ENCODE assay signal across 12 cellular contexts in the genomic region with DNA sequence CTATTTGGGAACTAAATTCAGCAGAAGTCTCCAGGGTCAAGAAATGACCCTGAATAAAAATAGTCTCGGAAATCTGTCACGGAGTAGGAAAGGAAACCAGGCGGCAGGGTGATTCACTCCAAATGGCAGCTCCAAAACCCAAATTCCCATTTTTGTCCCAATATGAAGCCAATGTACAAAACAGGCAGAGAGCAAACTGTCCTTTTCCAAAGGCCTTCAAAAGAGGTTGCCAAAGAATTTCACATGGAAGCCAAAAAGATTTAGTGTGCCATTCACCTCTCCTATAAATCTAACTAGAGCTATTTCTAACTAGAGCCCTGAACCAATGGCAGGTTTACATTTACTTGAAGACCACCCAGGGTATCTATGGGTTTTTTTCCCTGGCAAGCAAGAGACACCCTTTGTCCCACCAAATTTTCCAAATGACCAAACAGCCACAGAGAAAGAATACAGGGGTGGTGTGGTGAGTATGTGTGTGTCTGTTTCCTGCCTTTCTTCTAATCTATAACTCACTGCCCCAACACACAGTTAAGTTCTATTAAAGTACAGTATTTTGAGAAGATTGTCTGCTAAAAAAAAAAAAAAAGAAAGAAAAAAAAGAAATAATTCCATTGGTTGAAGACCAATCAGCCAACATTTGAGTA. TPM values are rescaled to one million over a fixed set of nuclear protein-coding genes. Genes with fewer than 3 reads are reported as not detected.
DNase-seq lines count a peak whose midpoint lies in the region; ATAC-seq, FAIRE-seq and TF ChIP-seq lines count a peak whose summit lies in the region.
"Had no signal": no experiment of that assay in that cellular context is flagged by ENCODE, and none has a peak within 500 bp of the region (broad histone marks: within the 10 kb centered on the region; RNA-seq: fewer than 3 reads in every experiment).

No MANE protein-coding gene starts in this region.

- H3K27ac ChIP-seq in astrocyte (ENCODE audit: low read depth, low read length) (no peak overlapping the region), pancreas (peak overlapping the region in 2 of 4 donors; percentile 31 to 34), uterus (peak overlapping the region; percentile 64 to 67), dorsolateral prefrontal cortex (peak overlapping the region in 21 of 59 donors; percentile 7 to 69 (median 40))

- H4K20me1 ChIP-seq in astrocyte (ENCODE audit: insufficient read depth, low read length): no peaks in the 10 kb centered on the region

- H3K9me3 ChIP-seq in astrocyte (ENCODE audit: insufficient read depth, low read depth, low read length) (no peaks in the 10 kb centered on the region), pancreas (no peaks in the 10 kb centered on the region), uterus (no peaks in the 10 kb centered on the region)
- H3K9me3 ChIP-seq: ovary had no signal

- ATAC-seq in Right ventricle myocardium superior (ENCODE audit: poor library complexity) (peak; percentile 78), pancreas (peak; percentile 39 to 70 (median 46))
- ATAC-seq in stimulated activated memory B cell treated with anti-CD40 and anti-IgM and Interleukin-4, amounts not matched to agents 10 μg/mL and 1 μg/mL and 100 μg/mL, for 72 hours: no peak
- ATAC-seq: stimulated activated naive CD8-positive, alpha-beta T cell treated with anti-CD3 and anti-CD28 coated beads, Interleukin-15, Interleukin-2, amounts not matched to agents 100 U/mL and 50 U/mL, for 24 hours had no signal

- H3K4me2 ChIP-seq in astrocyte (ENCODE audit: low read length): peak overlapping the region; percentile 50

- H3K4me3 Mint-ChIP-seq in astrocyte (ENCODE audit: unreplicated experiment): no peak overlapping the region
- H3K4me3 Mint-ChIP-seq in stimulated activated memory B cell treated with anti-CD40 and anti-IgM and Interleukin-4, amounts not matched to agents 10 μg/mL and 1 μg/mL and 100 μg/mL, for 72 hours: no peak overlapping the region
- H3K4me3 Mint-ChIP-seq: activated naive CD8-positive, alpha-beta T cell treated with anti-CD3 and anti-CD28 coated beads, Interleukin-2, amount 10 ng/mL, durations not matched to agents 7 days and 5 days had no signal

- H3K27ac Mint-ChIP-seq in astrocyte (ENCODE audit: unreplicated experiment): no peak overlapping the region
- H3K27ac Mint-ChIP-seq in stimulated activated memory B cell treated with anti-CD40 and anti-IgM and Interleukin-4, amounts not matched to agents 10 μg/mL and 1 μg/mL and 100 μg/mL, for 72 hours: no peak overlapping the region
- H3K27ac Mint-ChIP-seq: activated naive CD8-positive, alpha-beta T cell treated with anti-CD3 and anti-CD28 coated beads, Interleukin-2, amount 10 ng/mL, durations not matched to agents 7 days and 5 days had no signal

- H3K79me2 ChIP-seq in astrocyte (ENCODE audit: insufficient read depth, low read length): no peaks in the 10 kb centered on the region

- peaks cover 27% of the 10 kb centered on the region for H3K4me1 Mint-ChIP-seq in astrocyte (ENCODE audit: low read depth, unreplicated experiment)
- H3K4me1 Mint-ChIP-seq in stimulated activated memory B cell treated with anti-CD40 and anti-IgM and Interleukin-4, amounts not matched to agents 10 μg/mL and 1 μg/mL and 100 μg/mL, for 72 hours: peaks cover 23% of the 10 kb centered on the region
- H3K4me1 Mint-ChIP-seq: activated naive CD8-positive, alpha-beta T cell treated with anti-CD3 and anti-CD28 coated beads, Interleukin-2, amount 10 ng/mL, durations not matched to agents 7 days and 5 days had no signal

- 31 to 34% methylated on average over 3 of the region's 3 CpGs for WGBS in pancreas, 2 donors

- H3K36me3 Mint-ChIP-seq in astrocyte (ENCODE audit: low read depth, unreplicated experiment): no peaks in the 10 kb centered on the region
- H3K36me3 Mint-ChIP-seq in stimulated activated memory B cell treated with anti-CD40 and anti-IgM and Interleukin-4, amounts not matched to agents 10 μg/mL and 1 μg/mL and 100 μg/mL, for 72 hours: no peaks in the 10 kb centered on the region
- H3K36me3 Mint-ChIP-seq: activated naive CD8-positive, alpha-beta T cell treated with anti-CD3 and anti-CD28 coated beads, Interleukin-2, amount 10 ng/mL, durations not matched to agents 7 days and 5 days had no signal

- FAIRE-seq in astrocyte (lab: Jason Lieb, UNC) (peak; percentile 13), pancreas (lab: Jason Lieb, UNC) (no peak), GM19239 (lab: Jason Lieb, UNC) (no peak)

- H3K27me3 ChIP-seq in astrocyte (ENCODE audit: insufficient read depth, low read length): no peaks in the 10 kb centered on the region
- H3K27me3 ChIP-seq in pancreas: no peaks in the 10 kb centered on the region
- H3K27me3 ChIP-seq in uterus: no peaks in the 10 kb centered on the region
- H3K27me3 ChIP-seq in dorsolateral prefrontal cortex: no peaks in the 10 kb centered on the region
- H3K27me3 ChIP-seq: ovary had no signal

- TF ChIP-seq CTCF in astrocyte (IDR thresholded peaks at IDR 0.05; ENCODE audit: insufficient read depth, low read depth, low read length): no peak
- no peak for TF ChIP-seq CTCF in pancreas (IDR thresholded peaks at IDR 0.05)
- TF ChIP-seq CTCF in uterus (IDR thresholded peaks at IDR 0.05): no peak
- TF ChIP-seq CTCF in dorsolateral prefrontal cortex (IDR thresholded peaks at IDR 0.05 in 54 of 56, conservative IDR thresholded peaks at IDR 0.05 in 2 of 56; ENCODE audit: low read depth in 1 of 56, partially characterized antibody in 56 of 56): no peak

- no peak overlapping the region for H2AFZ ChIP-seq in astrocyte (ENCODE audit: low read depth, low read length)

- H3K9ac ChIP-seq in astrocyte (ENCODE audit: low read length): no peak overlapping the region

- H3K27me3 Mint-ChIP-seq in astrocyte (ENCODE audit: low read depth, unreplicated experiment): no peaks in the 10 kb centered on the region
- H3K27me3 Mint-ChIP-seq in stimulated activated memory B cell treated with anti-CD40 and anti-IgM and Interleukin-4, amounts not matched to agents 10 μg/mL and 1 μg/mL and 100 μg/mL, for 72 hours: no peaks in the 10 kb centered on the region

- DNase-seq in astrocyte (ENCODE audit: low read depth) (no peak), Right ventricle myocardium superior (no peak), pancreas (no peak), uterus (peak; percentile 37 to 44), dorsolateral prefrontal cortex (no peak), GM19239 (ENCODE audit: insufficient read length, low spot score) (no peak)
- DNase-seq: activated naive CD8-positive, alpha-beta T cell treated with anti-CD3 and anti-CD28 coated beads, Interleukin-2, amount 10 ng/mL, durations not matched to agents 7 days and 5 days; NCI-H2081; stimulated activated CD4-positive, alpha-beta T cell treated with anti-CD3 and anti-CD28 coated beads, Interleukin-4, amount 100 ng/mL, for 4 hours; stimulated activated naive CD8-positive, alpha-beta T cell treated with anti-CD3 and anti-CD28 coated beads, Interleukin-15, Interleukin-2, amounts not matched to agents 100 U/mL and 50 U/mL, for 24 hours had no signal

- H3K9me3 Mint-ChIP-seq in astrocyte (ENCODE audit: unreplicated experiment): no peaks in the 10 kb centered on the region
- no peaks in the 10 kb centered on the region for H3K9me3 Mint-ChIP-seq in stimulated activated memory B cell treated with anti-CD40 and anti-IgM and Interleukin-4, amounts not matched to agents 10 μg/mL and 1 μg/mL and 100 μg/mL, for 72 hours
- H3K9me3 Mint-ChIP-seq: activated naive CD8-positive, alpha-beta T cell treated with anti-CD3 and anti-CD28 coated beads, Interleukin-2, amount 10 ng/mL, durations not matched to agents 7 days and 5 days had no signal

- H3K4me3 ChIP-seq in astrocyte (ENCODE audit: insufficient read depth, low read depth, low read length) (no peak overlapping the region), pancreas (no peak overlapping the region), uterus (no peak overlapping the region), dorsolateral prefrontal cortex (no peak overlapping the region)
- H3K4me3 ChIP-seq: ovary had no signal

- intact Hi-C loops in Right ventricle myocardium superior (cut with DNase I): no loop called here
- intact Hi-C loops in pancreas (cut with DNase I): no loop called here
- intact Hi-C loops in uterus (cut with DNase I; ENCODE audit: low total_unique reads): no loop called here
- intact Hi-C loops in dorsolateral prefrontal cortex (cut with DNase I): loop anchor here in 1 of 2 donors (2.0 to 10.0 kb wide), 2 partner anchors 51 to 215 kb away; no protein-coding TSS in a partner anchor

- no peak for TF ChIP-seq POLR2A in uterus (IDR thresholded peaks at IDR 0.05)

- no peaks in the 10 kb centered on the region for H3K36me3 ChIP-seq in astrocyte (ENCODE audit: insufficient read depth, low read length)
- H3K36me3 ChIP-seq in pancreas: no peaks in the 10 kb centered on the region
- no peaks in the 10 kb centered on the region for H3K36me3 ChIP-seq in uterus
- H3K36me3 ChIP-seq: ovary had no signal

- H3K4me1 ChIP-seq in astrocyte (ENCODE audit: insufficient read depth, low read length) (peaks cover 3% of the 10 kb centered on the region), pancreas (peaks cover 8 to 11% (median 10%) of the 10 kb centered on the region in 3 donors), uterus (peaks cover 0 to 6% of the 10 kb centered on the region in 2 donors)

RNA-seq across cellular contexts. Expression of gene MYO1D, which starts 6.8 kb away (rescaled TPM):
- total RNA-seq in astrocyte (18.0 and 23.5 TPM in 2 replicates), Right ventricle myocardium superior (3.8 TPM), pancreas (10 to 100 TPM; 22.3 to 43.0 (median 33.3) TPM), uterus (10 to 100 TPM; 20.4 to 55.2 (median 30.6) TPM), dorsolateral prefrontal cortex (100 to 1,000 TPM in 2 of 120 experiments, 10 to 100 TPM in 118; 24.1 to 112 (median 48.7) TPM)
- 10 to 100 TPM; 16.7 to 22.0 TPM for polyA plus RNA-seq in pancreas

RNA-seq across cellular contexts. Expression of gene TMEM98, which starts 57.8 kb away (rescaled TPM):
- total RNA-seq in astrocyte (59.6 and 62.6 TPM in 2 replicates), Right ventricle myocardium superior (10.0 TPM), pancreas (10 to 100 TPM; 32.2 to 62.1 (median 36.5) TPM), uterus (100 to 1,000 TPM in 2 of 4 donors, 10 to 100 TPM in 2; 87.8 to 176 (median 130) TPM), dorsolateral prefrontal cortex (100 to 1,000 TPM in 7 of 120 experiments, 10 to 100 TPM in 113; 13.7 to 214 (median 45.5) TPM)
- 10 to 100 TPM; 16.6 to 38.8 TPM for polyA plus RNA-seq in pancreas
- total RNA-seq: activated naive CD8-positive, alpha-beta T cell treated with anti-CD3 and anti-CD28 coated beads, Interleukin-2, amount 10 ng/mL, durations not matched to agents 7 days and 5 days had no signal

Comparison
In these comparisons a context has a peak if more than half of its experiments do, and no peak if none do; other contexts are left out.
1. DNase-seq: peak in uterus (2 of 2); none in astrocyte (single experiment), Right ventricle myocardium superior (single experiment), pancreas (0 of 6), dorsolateral prefrontal cortex (0 of 10) and GM19239 (single experiment).